Comparison of ENCODE assay signal across 20 cellular contexts in genomic region chr10:1660386-1660785, GRCh38.
DNase-seq lines count a peak whose midpoint lies in the region; ATAC-seq and TF ChIP-seq lines count a peak whose summit lies in the region.
"Had no signal": no experiment of that assay in that cellular context is flagged by ENCODE, and none has a peak within 500 bp of the region (broad histone marks: within the 10 kb centered on the region; RNA-seq: fewer than 3 reads in every experiment).

No MANE protein-coding gene starts in this region.

- peak overlapping the region in 8 of 11 experiments; percentile 76 to 93 (median 91); a peak in 9 of 22 replicates for H3K4me2 ChIP-seq in BLaER1 treated with 17β-estradiol and CSF1 and Interleukin-3, amounts not matched to agents 10 nM and 100 nM
- H3K4me2 ChIP-seq: A549, GM23338 had no signal

- peak; percentile 28 for DNase-seq in coronary artery (ENCODE audit: low spot score)
- DNase-seq in mesenteric fat pad (ENCODE audit: low spot score): peak; percentile 60
- no peak for DNase-seq in NK-92 (lab: John Stamatoyannopoulos, UW; ENCODE audit: unreplicated experiment)
- DNase-seq in NCI-H2029 treated with DMSO at 0.1 percent for 48 hours (lab: John Stamatoyannopoulos, UW): no peak
- DNase-seq in colonic mucosa: no peak
- DNase-seq: 8988T; ACHN; AML-193; BE2C; CD4-positive, CD25-positive, alpha-beta regulatory T cell; CD8-positive, alpha-beta T cell; DMS153; DND-41; H9 had no signal

- H3K27ac ChIP-seq in BLaER1 treated with 17β-estradiol and CSF1 and Interleukin-3, amounts not matched to agents 10 nM and 100 nM: no peak overlapping the region
- H3K27ac ChIP-seq in coronary artery (no peak overlapping the region), colonic mucosa (no peak overlapping the region)
- H3K27ac ChIP-seq: A549, C4-2B had no signal

- H3K9me3 ChIP-seq in BLaER1 treated with 17β-estradiol and CSF1 and Interleukin-3, amounts not matched to agents 10 nM and 100 nM (replicated peaks in 1 of 11): no peaks in the 10 kb centered on the region
- no peaks in the 10 kb centered on the region for H3K9me3 ChIP-seq in colonic mucosa
- H3K9me3 ChIP-seq: A549, BE2C had no signal

- no peak for TF ChIP-seq CTCF in coronary artery (IDR thresholded peaks at IDR 0.05)
- no peak for TF ChIP-seq CTCF in colonic mucosa (IDR thresholded peaks at IDR 0.05)

- no peaks in the 10 kb centered on the region for H3K36me3 ChIP-seq in BLaER1 treated with 17β-estradiol and CSF1 and Interleukin-3, amounts not matched to agents 10 nM and 100 nM
- no peaks in the 10 kb centered on the region for H3K36me3 ChIP-seq in colonic mucosa
- H3K36me3 ChIP-seq: BE2C had no signal

- H3K9ac ChIP-seq in BLaER1 treated with 17β-estradiol and CSF1 and Interleukin-3, amounts not matched to agents 10 nM and 100 nM: no peak overlapping the region
- no peak overlapping the region for H3K9ac ChIP-seq in colonic mucosa (ENCODE audit: low read depth in 2 of 2, low read length in 2 of 2)

- H3K4me3 ChIP-seq in BLaER1 treated with 17β-estradiol and CSF1 and Interleukin-3, amounts not matched to agents 10 nM and 100 nM: no peak overlapping the region
- H3K4me3 ChIP-seq in coronary artery: no peak overlapping the region
- H3K4me3 ChIP-seq in colonic mucosa: no peak overlapping the region
- H3K4me3 ChIP-seq: A549, GM23338 had no signal

- peaks cover 0 to 9% (median 0%) of the 10 kb centered on the region in 11 experiments; a peak in 3 of 22 replicates for H4K20me1 ChIP-seq in BLaER1 treated with 17β-estradiol and CSF1 and Interleukin-3, amounts not matched to agents 10 nM and 100 nM

- intact Hi-C loops in colonic mucosa (cut with DNase I): no loop called here

- peaks cover 0 to 8% (median 0%) of the 10 kb centered on the region in 11 experiments; a peak in 1 of 22 replicates for H3K27me3 ChIP-seq in BLaER1 treated with 17β-estradiol and CSF1 and Interleukin-3, amounts not matched to agents 10 nM and 100 nM
- no peaks in the 10 kb centered on the region for H3K27me3 ChIP-seq in colonic mucosa
- H3K27me3 ChIP-seq: BE2C had no signal

- no peak for ATAC-seq in HG02798 (IDR thresholded peaks at IDR 0.05; ENCODE audit: poor library complexity, unreplicated experiment)
- ATAC-seq: A549; CD8-positive, alpha-beta T cell; GM23338; HCT116 had no signal

- peaks cover 16 to 72% (median 48%) of the 10 kb centered on the region in 10 experiments for H3K4me1 ChIP-seq in BLaER1 treated with 17β-estradiol and CSF1 and Interleukin-3, amounts not matched to agents 10 nM and 100 nM
- H3K4me1 ChIP-seq in colonic mucosa: no peaks in the 10 kb centered on the region
- H3K4me1 ChIP-seq: A549, BE2C had no signal

Comparison
In these comparisons a context has a peak if more than half of its experiments do, and no peak if none do; other contexts are left out.
1. DNase-seq: peak in coronary artery (single experiment) and mesenteric fat pad (single experiment); none in NK-92 (single experiment), NCI-H2029 treated with DMSO at 0.1 percent for 48 hours (single experiment) and colonic mucosa (single experiment).